Comparison of ENCODE assay signal across 1 cellular context in the genomic region with DNA sequence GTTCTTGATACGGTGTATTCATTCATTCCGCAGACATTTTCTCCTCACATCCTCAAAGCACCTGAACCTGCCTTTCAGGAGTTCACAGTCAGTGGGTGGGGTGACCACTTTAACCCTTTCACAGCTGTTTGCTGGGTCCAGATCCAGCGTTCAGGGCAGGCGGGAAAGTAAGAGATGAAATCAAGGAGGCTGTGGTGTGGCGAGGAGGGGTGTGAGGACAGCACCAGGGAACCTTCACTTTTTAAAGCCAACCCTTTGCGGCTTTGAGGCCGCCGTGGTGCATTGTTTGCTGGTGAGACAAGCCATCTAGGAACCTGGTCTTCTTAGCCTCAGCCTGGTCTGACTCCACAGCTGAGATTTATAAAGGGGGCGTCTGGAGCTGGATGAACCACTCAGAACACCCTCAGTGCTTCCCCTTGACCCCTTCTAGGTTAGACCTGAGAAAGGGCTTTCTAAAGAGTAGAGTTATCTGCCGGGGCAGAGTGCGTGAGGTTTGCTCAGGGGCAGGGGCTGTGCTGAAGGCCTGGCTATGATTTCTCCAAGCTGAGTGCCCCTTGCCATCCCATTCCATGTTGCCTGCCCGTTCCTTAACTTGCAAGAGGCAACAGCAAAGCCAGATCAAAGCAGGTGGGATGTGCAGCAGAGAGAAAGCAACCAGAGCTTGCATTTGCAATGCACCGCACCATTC.
TF ChIP-seq lines count a peak whose summit lies in the region.

No MANE protein-coding gene starts in this region.

TF ChIP-seq in IMR-90, 13 proteins besides CTCF, POLR2A, EP300 and RAD21:
- no peak for TF ChIP-seq MAFK (IDR thresholded peaks at IDR 0.05; ENCODE audit: low read depth, low read length)
- TF ChIP-seq, protein P1, sequence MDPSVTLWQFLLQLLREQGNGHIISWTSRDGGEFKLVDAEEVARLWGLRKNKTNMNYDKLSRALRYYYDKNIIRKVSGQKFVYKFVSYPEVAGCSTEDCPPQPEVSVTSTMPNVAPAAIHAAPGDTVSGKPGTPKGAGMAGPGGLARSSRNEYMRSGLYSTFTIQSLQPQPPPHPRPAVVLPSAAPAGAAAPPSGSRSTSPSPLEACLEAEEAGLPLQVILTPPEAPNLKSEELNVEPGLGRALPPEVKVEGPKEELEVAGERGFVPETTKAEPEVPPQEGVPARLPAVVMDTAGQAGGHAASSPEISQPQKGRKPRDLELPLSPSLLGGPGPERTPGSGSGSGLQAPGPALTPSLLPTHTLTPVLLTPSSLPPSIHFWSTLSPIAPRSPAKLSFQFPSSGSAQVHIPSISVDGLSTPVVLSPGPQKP (IDR thresholded peaks at IDR 0.05; ENCODE audit: borderline replicate concordance, low read depth, low read length): no peak
